In genomic region chr2:223247136-223247535, GRCh38 we compare ENCODE assay signal across 9 cellular contexts.
DNase-seq lines count a peak whose midpoint lies in the region; ATAC-seq, FAIRE-seq and TF ChIP-seq lines count a peak whose summit lies in the region.
"Had no signal": no experiment of that assay in that cellular context is flagged by ENCODE, and none has a peak within 500 bp of the region (broad histone marks: within the 10 kb centered on the region; RNA-seq: fewer than 3 reads in every experiment).

No MANE protein-coding gene starts in this region.

- DNase-seq in D341Med (ENCODE audit: low spot score), result peak; percentile 36
- peak; percentile 43 for DNase-seq in IMR-90
- DNase-seq in 8988T, result no peak
- no peak for DNase-seq in activated effector memory CD4-positive, alpha-beta T cell treated with anti-CD3 and anti-CD28 coated beads, Interleukin-2, amount 50 U/mL, for 16 hours
- DNase-seq in cerebellar nuclear complex (lab: John Stamatoyannopoulos, UW), result no peak
- no peak for DNase-seq in gastrocnemius medialis

- H4K20me1 ChIP-seq in IMR-90 (ENCODE audit: insufficient read depth, low read length), result no peaks in the 10 kb centered on the region

- H3K56ac ChIP-seq in IMR-90 (ENCODE audit: extremely low read depth, insufficient read depth, low read length), result no peak overlapping the region

- no peak overlapping the region for H4K91ac ChIP-seq in IMR-90 (ENCODE audit: insufficient read depth, low read depth, low read length)

- no peaks in the 10 kb centered on the region for H3K27me3 ChIP-seq in IMR-90 (ENCODE audit: control insufficient read depth, insufficient read depth, low read length)
- no peaks in the 10 kb centered on the region for H3K27me3 ChIP-seq in gastrocnemius medialis
- H3K27me3 ChIP-seq: suprapubic skin had no signal

- WGBS in IMR-90 (ENCODE audit: extremely low coverage in 2 of 2, insufficient read length in 1 of 2), 2 experiments, result no CpG with 5 or more reads among the region's 3 CpGs

- H2AFZ ChIP-seq in IMR-90 (replicated peaks; ENCODE audit: low read length, poor library complexity), result no peak overlapping the region

- H3K4me3 ChIP-seq in IMR-90 (ENCODE audit: insufficient read depth, low read depth, low read length), result no peak overlapping the region
- H3K4me3 ChIP-seq in gastrocnemius medialis, result no peak overlapping the region
- H3K4me3 ChIP-seq: suprapubic skin had no signal

- CTCF ChIA-PET in IMR-90 (lab: Yijun Ruan, JAX), result interaction anchor here (0.6 to 2.4 kb wide), 5 partner anchors 13 to 550 kb away, joined by 3 to 6 read pairs (median 5); partner anchors contain the start of gene SCG2

- H3K14ac ChIP-seq in IMR-90 (replicated peaks; ENCODE audit: low read depth, low read length), result no peak overlapping the region

- H2BK5ac ChIP-seq in IMR-90 (ENCODE audit: low read depth, low read length, poor library complexity, severe bottlenecking), result no peak overlapping the region

- POLR2A ChIA-PET in IMR-90 (lab: Charles Lee; ENCODE audit: unreplicated experiment), result no interaction called here

- H2AK5ac ChIP-seq in IMR-90 (ENCODE audit: low read depth, low read length), result no peak overlapping the region

- H3K9me1 ChIP-seq in IMR-90 (ENCODE audit: insufficient read depth, low read length), result no peaks in the 10 kb centered on the region

- peak; percentile 63 for TF ChIP-seq CTCF in IMR-90 (conservative IDR thresholded peaks at IDR 0.05; ENCODE audit: low read depth, low read length)
- TF ChIP-seq CTCF in gastrocnemius medialis (IDR thresholded peaks at IDR 0.05 in 4 of 5, conservative IDR thresholded peaks at IDR 0.05 in 1 of 5), result no peak

- peak; percentile 77 for ATAC-seq in IMR-90 (ENCODE audit: low read depth)
- ATAC-seq in SK-N-SH treated with all-trans-retinoic acid at 6 μM for 48 hours, result peak; percentile 57; the same call in 2 of the 3 replicates
- no peak for ATAC-seq in gastrocnemius medialis

- no peak overlapping the region for H3K4ac ChIP-seq in IMR-90 (ENCODE audit: low read depth, low read length)

- H3K79me1 ChIP-seq in IMR-90 (ENCODE audit: low read depth in 1 of 2, low read length in 2 of 2), result no peaks in the 10 kb centered on the region

- no peak overlapping the region for H2BK20ac ChIP-seq in IMR-90 (ENCODE audit: low read depth, low read length)

- H4K8ac ChIP-seq in IMR-90 (ENCODE audit: low read depth in 2 of 2, low read length in 2 of 2), result no peak overlapping the region

- H2AK9ac ChIP-seq in IMR-90 (replicated peaks; ENCODE audit: low read depth, low read length, poor library complexity), result no peak overlapping the region

- H3K9me3 ChIP-seq in IMR-90 (ENCODE audit: control insufficient read depth, insufficient read depth, low read length) (no peaks in the 10 kb centered on the region; the same call in 1 of the 2 replicates), gastrocnemius medialis (no peaks in the 10 kb centered on the region)
- H3K9me3 ChIP-seq: suprapubic skin had no signal

- no peaks in the 10 kb centered on the region for H3K4me1 ChIP-seq in IMR-90 (ENCODE audit: control insufficient read depth, insufficient read depth, low read length)
- no peaks in the 10 kb centered on the region for H3K4me1 ChIP-seq in gastrocnemius medialis
- H3K4me1 ChIP-seq: suprapubic skin had no signal

- no peak overlapping the region for H2BK15ac ChIP-seq in IMR-90 (ENCODE audit: low read depth, low read length)

- no peak overlapping the region for H2BK120ac ChIP-seq in IMR-90 (ENCODE audit: low read depth, low read length)

- TF ChIP-seq RAD21 in IMR-90 (IDR thresholded peaks at IDR 0.05; ENCODE audit: low read length), result peak; percentile 68

- H3K36me3 ChIP-seq in IMR-90 (ENCODE audit: control insufficient read depth, insufficient read depth, low read length) (no peaks in the 10 kb centered on the region), gastrocnemius medialis (no peaks in the 10 kb centered on the region)
- H3K36me3 ChIP-seq: suprapubic skin had no signal

- H3K18ac ChIP-seq in IMR-90 (ENCODE audit: low read depth, low read length), result no peak overlapping the region

- no peak overlapping the region for H3K4me2 ChIP-seq in IMR-90 (ENCODE audit: low read depth, low read length)

- dilution Hi-C loops in IMR-90 (cut with HindIII; ENCODE audit: low sequenced_read_pairs, unreplicated experiment), result no loop called here

- no peak overlapping the region for H3K27ac ChIP-seq in IMR-90 (ENCODE audit: insufficient read depth, low read length)
- no peak overlapping the region for H3K27ac ChIP-seq in gastrocnemius medialis
- H3K27ac ChIP-seq: suprapubic skin had no signal

- no TSS peak for BruUV-seq in IMR-90 (replicated peaks; lab: Mats Ljungman, UMichigan)

- in situ Hi-C loops in IMR-90 (cut with MboI; ENCODE audit: low sequenced_read_pairs), result no loop called here
- in situ Hi-C loops in gastrocnemius medialis (cut with MboI; ENCODE audit: low sequenced_read_pairs in 4 of 4), result no loop called here

- H3K9ac ChIP-seq in IMR-90 (ENCODE audit: low read depth, low read length), result no peak overlapping the region

- H3K23ac ChIP-seq in IMR-90 (ENCODE audit: low read depth, low read length), result no peak overlapping the region

- TF ChIP-seq POLR2A in IMR-90 (IDR thresholded peaks at IDR 0.05; ENCODE audit: low read depth, low read length) (no peak), gastrocnemius medialis (IDR thresholded peaks at IDR 0.05) (no peak)

- peak; percentile 53 for FAIRE-seq in islet of Langerhans (lab: Jason Lieb, UNC)

- intact Hi-C loops in IMR-90 (cut with micrococcal nuclease), result loop anchor here (1.0 to 10.0 kb wide), 2 partner anchors 358 to 551 kb away; partner anchors contain the start of gene SCG2
- intact Hi-C loops in gastrocnemius medialis (cut with DNase I; ENCODE audit: low total_unique reads), result no loop called here

- H4K5ac ChIP-seq in IMR-90 (ENCODE audit: low read depth, low read length), result no peak overlapping the region

TF ChIP-seq in IMR-90, 13 proteins besides CTCF, POLR2A, EP300 and RAD21:
- TF ChIP-seq FOS (IDR thresholded peaks at IDR 0.05; ENCODE audit: low read depth, low read length) (no peak), RCOR1 (IDR thresholded peaks at IDR 0.05; ENCODE audit: insufficient replicate concordance, low read length) (no peak), SMC3 (IDR thresholded peaks at IDR 0.05; ENCODE audit: low read depth, low read length) (peak; percentile 61), USF2 (IDR thresholded peaks at IDR 0.05; ENCODE audit: low read depth, low read length) (no peak)

TF ChIP-seq in SK-N-SH treated with all-trans-retinoic acid at 6 μM for 48 hours, 23 proteins besides CTCF, POLR2A, EP300 and RAD21:
- TF ChIP-seq ZNF70 (CRISPR knock-in tag; IDR thresholded peaks at IDR 0.05), result no peak
- no peak for TF ChIP-seq CREB5 (CRISPR knock-in tag; IDR thresholded peaks at IDR 0.05; ENCODE audit: low read depth)
- TF ChIP-seq TCF4 (CRISPR knock-in tag; IDR thresholded peaks at IDR 0.05; ENCODE audit: borderline replicate concordance), result no peak
- TF ChIP-seq ISL1 (CRISPR knock-in tag; IDR thresholded peaks at IDR 0.05), result no peak
- no peak for TF ChIP-seq ZFP3 (CRISPR knock-in tag; IDR thresholded peaks at IDR 0.05)
- no peak for TF ChIP-seq PATZ1 (CRISPR knock-in tag; IDR thresholded peaks at IDR 0.05; ENCODE audit: borderline replicate concordance)
- TF ChIP-seq ZC3H10 (CRISPR knock-in tag; IDR thresholded peaks at IDR 0.05), result no peak
- no peak for TF ChIP-seq OSR1 (CRISPR knock-in tag; IDR thresholded peaks at IDR 0.05)
- no peak for TF ChIP-seq GLIS3 (CRISPR knock-in tag; IDR thresholded peaks at IDR 0.05)
- TF ChIP-seq PPARA (CRISPR knock-in tag; IDR thresholded peaks at IDR 0.05; ENCODE audit: borderline replicate concordance), result no peak
- TF ChIP-seq SNAI2 (CRISPR knock-in tag; IDR thresholded peaks at IDR 0.05), result no peak
- no peak for TF ChIP-seq CSDC2 (CRISPR knock-in tag; IDR thresholded peaks at IDR 0.05)
- TF ChIP-seq POU6F1 (CRISPR knock-in tag; IDR thresholded peaks at IDR 0.05; ENCODE audit: borderline replicate concordance, low read depth), result no peak
TF ChIP-seq in SK-N-SH treated with all-trans-retinoic acid at 6 μM for 48 hours: peak in this region for 0.

Comparison
In these comparisons a context has a peak if more than half of its experiments do, and no peak if none do; other contexts are left out.
1. DNase-seq: peak in D341Med (single experiment) and IMR-90 (single experiment); none in 8988T (single experiment), activated effector memory CD4-positive, alpha-beta T cell treated with anti-CD3 and anti-CD28 coated beads, Interleukin-2, amount 50 U/mL, for 16 hours (single experiment), cerebellar nuclear complex (0 of 2) and gastrocnemius medialis (0 of 2).
2. ATAC-seq: peak in IMR-90 (single experiment) and SK-N-SH treated with all-trans-retinoic acid at 6 μM for 48 hours (single experiment); none in gastrocnemius medialis (0 of 2).